In genomic region chr3:196970547-196971093, GRCh38 we compare ENCODE assay signal across 9 cellular contexts. TPM values are rescaled to one million over a fixed set of nuclear protein-coding genes. Genes with fewer than 3 reads are reported as not detected.
DNase-seq lines count a peak whose midpoint lies in the region; ATAC-seq, FAIRE-seq and TF ChIP-seq lines count a peak whose summit lies in the region.
"Had no signal": no experiment of that assay in that cellular context is flagged by ENCODE, and none has a peak within 500 bp of the region (broad histone marks: within the 10 kb centered on the region; RNA-seq: fewer than 3 reads in every experiment).

No MANE protein-coding gene starts in this region.

- H3K9me3 Mint-ChIP-seq in T-helper 1 cell treated with Interleukin-12 subunit alpha and Interleukin-12 subunit beta and Interleukin-4 antibody, amounts not matched to agents 30 μg/mL and 1 μg/mL, for 36 hours, result no peaks in the 10 kb centered on the region
- no peaks in the 10 kb centered on the region for H3K9me3 Mint-ChIP-seq in HFFc6
- H3K9me3 Mint-ChIP-seq in activated naive CD8-positive, alpha-beta T cell treated with anti-CD3 and anti-CD28 coated beads, Interleukin-2, amount 50 U/mL, for 24 hours, result no peaks in the 10 kb centered on the region
- H3K9me3 Mint-ChIP-seq in natural killer cell treated with Interleukin-12 subunit alpha and Interleukin-12 subunit beta and Interleukin-15 and Interleukin-18, amount 100 ng/mL, for 72 hours, result no peaks in the 10 kb centered on the region

- peaks cover 14% of the 10 kb centered on the region for H3K4me1 Mint-ChIP-seq in T-helper 1 cell treated with Interleukin-12 subunit alpha and Interleukin-12 subunit beta and Interleukin-4 antibody, amounts not matched to agents 30 μg/mL and 1 μg/mL, for 36 hours (ENCODE audit: low read depth)
- H3K4me1 Mint-ChIP-seq in HFFc6 (ENCODE audit: low read depth), result peaks cover 14% of the 10 kb centered on the region; the same call in 1 of the 2 replicates
- peaks cover 11% of the 10 kb centered on the region for H3K4me1 Mint-ChIP-seq in activated naive CD8-positive, alpha-beta T cell treated with anti-CD3 and anti-CD28 coated beads, Interleukin-2, amount 50 U/mL, for 24 hours
- H3K4me1 Mint-ChIP-seq in natural killer cell treated with Interleukin-12 subunit alpha and Interleukin-12 subunit beta and Interleukin-15 and Interleukin-18, amount 100 ng/mL, for 72 hours (ENCODE audit: low read depth in 2 of 2), result peaks cover 6 to 12% of the 10 kb centered on the region in 2 donors

- no peak for DNase-seq in T-helper 1 cell
- no peak for DNase-seq in HFFc6
- DNase-seq in activated naive CD8-positive, alpha-beta T cell treated with anti-CD3 and anti-CD28 coated beads, Interleukin-2, amount 50 U/mL, for 24 hours, result no peak
- DNase-seq in natural killer cell treated with Interleukin-12 subunit alpha and Interleukin-12 subunit beta and Interleukin-15 and Interleukin-18, amount 100 ng/mL, for 72 hours (ENCODE audit: low spot score), result no peak
- DNase-seq in KBM-7, result no peak
- DNase-seq in GM19239 (ENCODE audit: insufficient read length, low spot score), result no peak
- DNase-seq in kidney tubule cell (ENCODE audit: low spot score), result no peak
- DNase-seq: NCI-H1436 treated with DMSO at 0.1 percent for 48 hours had no signal

- H3K4me3 Mint-ChIP-seq in T-helper 1 cell treated with Interleukin-12 subunit alpha and Interleukin-12 subunit beta and Interleukin-4 antibody, amounts not matched to agents 30 μg/mL and 1 μg/mL, for 36 hours, result peak overlapping the region; percentile 80
- H3K4me3 Mint-ChIP-seq in HFFc6, result peak overlapping the region; percentile 53
- H3K4me3 Mint-ChIP-seq in activated naive CD8-positive, alpha-beta T cell treated with anti-CD3 and anti-CD28 coated beads, Interleukin-2, amount 50 U/mL, for 24 hours, result peak overlapping the region; percentile 59
- H3K4me3 Mint-ChIP-seq in natural killer cell treated with Interleukin-12 subunit alpha and Interleukin-12 subunit beta and Interleukin-15 and Interleukin-18, amount 100 ng/mL, for 72 hours, result peak overlapping the region; percentile 63

- no peak for TF ChIP-seq CTCF in HFFc6 (IDR thresholded peaks at IDR 0.05)

- H3K27me3 Mint-ChIP-seq in T-helper 1 cell treated with Interleukin-12 subunit alpha and Interleukin-12 subunit beta and Interleukin-4 antibody, amounts not matched to agents 30 μg/mL and 1 μg/mL, for 36 hours (ENCODE audit: low read depth), result peaks cover 12% of the 10 kb centered on the region
- H3K27me3 Mint-ChIP-seq in HFFc6 (ENCODE audit: insufficient read depth), result peaks cover 6% of the 10 kb centered on the region; the same call in 1 of the 2 replicates
- H3K27me3 Mint-ChIP-seq in activated naive CD8-positive, alpha-beta T cell treated with anti-CD3 and anti-CD28 coated beads, Interleukin-2, amount 50 U/mL, for 24 hours, result peaks cover 22% of the 10 kb centered on the region
- H3K27me3 Mint-ChIP-seq in natural killer cell treated with Interleukin-12 subunit alpha and Interleukin-12 subunit beta and Interleukin-15 and Interleukin-18, amount 100 ng/mL, for 72 hours, result peaks cover 0 to 5% of the 10 kb centered on the region in 2 donors

- FAIRE-seq in GM19239 (lab: Jason Lieb, UNC), result no peak

- in situ Hi-C loops in KBM-7 (cut with MboI; ENCODE audit: low pct_unique_long_range_greater_than_20kb, low sequenced_read_pairs), result no loop called here

- H3K36me3 Mint-ChIP-seq in T-helper 1 cell treated with Interleukin-12 subunit alpha and Interleukin-12 subunit beta and Interleukin-4 antibody, amounts not matched to agents 30 μg/mL and 1 μg/mL, for 36 hours (ENCODE audit: low read depth), result peaks cover 2% of the 10 kb centered on the region
- H3K36me3 Mint-ChIP-seq in HFFc6 (ENCODE audit: low read depth), result no peaks in the 10 kb centered on the region
- H3K36me3 Mint-ChIP-seq in activated naive CD8-positive, alpha-beta T cell treated with anti-CD3 and anti-CD28 coated beads, Interleukin-2, amount 50 U/mL, for 24 hours (ENCODE audit: low read depth), result no peaks in the 10 kb centered on the region
- H3K36me3 Mint-ChIP-seq in natural killer cell treated with Interleukin-12 subunit alpha and Interleukin-12 subunit beta and Interleukin-15 and Interleukin-18, amount 100 ng/mL, for 72 hours, result no peaks in the 10 kb centered on the region

- H3K27ac Mint-ChIP-seq in T-helper 1 cell treated with Interleukin-12 subunit alpha and Interleukin-12 subunit beta and Interleukin-4 antibody, amounts not matched to agents 30 μg/mL and 1 μg/mL, for 36 hours, result peak overlapping the region; percentile 78
- H3K27ac Mint-ChIP-seq in HFFc6, result no peak overlapping the region
- no peak overlapping the region for H3K27ac Mint-ChIP-seq in activated naive CD8-positive, alpha-beta T cell treated with anti-CD3 and anti-CD28 coated beads, Interleukin-2, amount 50 U/mL, for 24 hours
- peak overlapping the region; percentile 42 to 62 for H3K27ac Mint-ChIP-seq in natural killer cell treated with Interleukin-12 subunit alpha and Interleukin-12 subunit beta and Interleukin-15 and Interleukin-18, amount 100 ng/mL, for 72 hours

- no peak for ATAC-seq in activated naive CD8-positive, alpha-beta T cell treated with anti-CD3 and anti-CD28 coated beads, Interleukin-2, amount 50 U/mL, for 24 hours
- ATAC-seq in natural killer cell treated with Interleukin-12 subunit alpha and Interleukin-12 subunit beta and Interleukin-15 and Interleukin-18, amount 100 ng/mL, for 72 hours, result no peak

RNA-seq across cellular contexts. Expression of gene PIGZ, which starts 2.0 kb away (rescaled TPM):
- 1 to 10 TPM; 2.9 to 4.3 (median 3.7) TPM for total RNA-seq in HFFc6 (2021; fragmentation: NEBNext Ultra II Directional; extraction: Animal tissue kit (Norgen Biotek cat#: 25700))
- 1 to 10 TPM; 1.4 to 1.5 TPM for total RNA-seq in natural killer cell treated with Interleukin-12 subunit alpha and Interleukin-12 subunit beta and Interleukin-15 and Interleukin-18, amount 100 ng/mL, for 72 hours

RNA-seq across cellular contexts. Expression of gene NCBP2, which starts 28.3 kb away (rescaled TPM):
- 10 to 100 TPM; 73.6 to 82.2 (median 76.3) TPM for total RNA-seq in HFFc6 (2021; fragmentation: NEBNext Ultra II Directional; extraction: Animal tissue kit (Norgen Biotek cat#: 25700))
- 10 to 100 TPM; 78.1 to 82.8 TPM for total RNA-seq in natural killer cell treated with Interleukin-12 subunit alpha and Interleukin-12 subunit beta and Interleukin-15 and Interleukin-18, amount 100 ng/mL, for 72 hours

RNA-seq across cellular contexts. Expression of gene MELTF, which starts 59.0 kb away (rescaled TPM):
- 1 to 10 TPM; 1.1 to 3.8 (median 2.5) TPM for total RNA-seq in HFFc6 (2021; fragmentation: NEBNext Ultra II Directional; extraction: Animal tissue kit (Norgen Biotek cat#: 25700))
- 1 to 10 TPM; 2.1 to 3.7 TPM for total RNA-seq in natural killer cell treated with Interleukin-12 subunit alpha and Interleukin-12 subunit beta and Interleukin-15 and Interleukin-18, amount 100 ng/mL, for 72 hours

Comparison
In these comparisons a context has a peak if more than half of its experiments do, and no peak if none do; other contexts are left out.
1. H3K27ac Mint-ChIP-seq: peak in T-helper 1 cell treated with Interleukin-12 subunit alpha and Interleukin-12 subunit beta and Interleukin-4 antibody, amounts not matched to agents 30 μg/mL and 1 μg/mL, for 36 hours (single experiment) and natural killer cell treated with Interleukin-12 subunit alpha and Interleukin-12 subunit beta and Interleukin-15 and Interleukin-18, amount 100 ng/mL, for 72 hours (2 of 2); none in HFFc6 (single experiment) and activated naive CD8-positive, alpha-beta T cell treated with anti-CD3 and anti-CD28 coated beads, Interleukin-2, amount 50 U/mL, for 24 hours (single experiment).
2. Peak in every context shown above with its lines, with median percentiles within 50 percentile points of each other: H3K4me3 Mint-ChIP-seq.